Comparison of ENCODE assay signal across 24 cellular contexts in the genomic region with DNA sequence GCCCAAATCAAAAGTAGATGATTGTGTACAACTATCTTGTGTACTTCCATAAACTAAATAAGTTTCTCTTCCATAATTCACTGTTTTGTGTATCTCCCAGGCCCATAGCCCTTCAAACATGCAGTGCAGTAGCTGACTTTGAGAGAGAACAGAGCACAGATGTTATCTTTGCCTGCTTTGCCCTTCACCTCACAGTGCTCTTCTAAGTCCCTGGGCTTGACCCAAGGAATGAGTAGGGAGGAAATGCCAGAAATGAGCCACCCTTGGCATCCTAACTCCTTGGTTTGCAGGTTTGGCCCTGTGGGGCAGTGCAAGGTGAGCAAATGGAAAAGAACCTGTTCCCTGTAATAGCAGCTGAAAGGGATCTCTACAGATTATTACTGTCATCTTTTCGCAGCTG.
DNase-seq lines count a peak whose midpoint lies in the region; ATAC-seq and TF ChIP-seq lines count a peak whose summit lies in the region.
"Had no signal": no experiment of that assay in that cellular context is flagged by ENCODE, and none has a peak within 500 bp of the region (broad histone marks: within the 10 kb centered on the region; RNA-seq: fewer than 3 reads in every experiment).

No MANE protein-coding gene starts in this region.

- no peaks in the 10 kb centered on the region for H3K27me3 ChIP-seq in cardiac muscle cell
- H3K27me3 ChIP-seq in SK-N-SH (ENCODE audit: insufficient read depth) = no peaks in the 10 kb centered on the region
- no peaks in the 10 kb centered on the region for H3K27me3 ChIP-seq in smooth muscle cell (ENCODE audit: low read depth)
- H3K27me3 ChIP-seq: tibial nerve had no signal

- H3F3A ChIP-seq in SK-N-SH (replicated peaks; ENCODE audit: insufficient read depth) = no peaks in the 10 kb centered on the region
- H3F3A ChIP-seq in smooth muscle cell (ENCODE audit: low read depth) = no peaks in the 10 kb centered on the region

- H3K79me2 ChIP-seq in SK-N-SH (ENCODE audit: insufficient read depth) = no peaks in the 10 kb centered on the region; the same call in 1 of the 2 replicates
- H3K79me2 ChIP-seq in smooth muscle cell (ENCODE audit: low read depth) = peaks cover 12% of the 10 kb centered on the region

- H3K36me3 ChIP-seq in cardiac muscle cell (no peaks in the 10 kb centered on the region), SK-N-SH (replicated peaks in 1 of 2; ENCODE audit: control insufficient read depth in 1 of 2, insufficient read depth in 2 of 2, low read length in 1 of 2) (no peaks in the 10 kb centered on the region), smooth muscle cell (ENCODE audit: low read depth) (no peaks in the 10 kb centered on the region)
- H3K36me3 ChIP-seq: lower lobe of right lung, tibial nerve had no signal

- no peaks in the 10 kb centered on the region for H3K9me2 ChIP-seq in SK-N-SH

- H3K9me3 ChIP-seq in cardiac muscle cell (ENCODE audit: low read depth) (no peaks in the 10 kb centered on the region), SK-N-SH (no peaks in the 10 kb centered on the region), smooth muscle cell (replicated peaks; ENCODE audit: low read depth) (no peaks in the 10 kb centered on the region)
- H3K9me3 ChIP-seq: lower lobe of right lung, tibial nerve had no signal

- H3K27ac Mint-ChIP-seq in immature natural killer cell (peak overlapping the region; percentile 41 to 89 (median 63)), type B pancreatic cell (peak overlapping the region; percentile 66)
- H3K27ac Mint-ChIP-seq: activated CD4-positive, alpha-beta memory T cell treated with anti-CD3 and anti-CD28 coated beads, Interleukin-2, amount 10 ng/mL, durations not matched to agents 7 days and 5 days had no signal

- H3K27me3 Mint-ChIP-seq in immature natural killer cell (ENCODE audit: low read depth in 3 of 3) (peaks cover 0 to 2% (median 0%) of the 10 kb centered on the region in 3 donors), type B pancreatic cell (no peaks in the 10 kb centered on the region)
- H3K27me3 Mint-ChIP-seq: activated CD4-positive, alpha-beta memory T cell treated with anti-CD3 and anti-CD28 coated beads, Interleukin-2, amount 10 ng/mL, durations not matched to agents 7 days and 5 days had no signal

- H3K4me1 Mint-ChIP-seq in immature natural killer cell (peaks cover 82 to 84% of the 10 kb centered on the region in 2 donors), type B pancreatic cell (ENCODE audit: unreplicated experiment) (peaks cover 2% of the 10 kb centered on the region)

- POLR2A ChIA-PET in SK-N-SH (lab: Yijun Ruan, JAX) = no interaction called here

- H3K4me1 ChIP-seq in cardiac muscle cell (ENCODE audit: low read depth) (peaks cover 32% of the 10 kb centered on the region), SK-N-SH (ENCODE audit: control insufficient read depth in 1 of 2, insufficient read depth in 2 of 2, low read depth in 1 of 2, low read length in 1 of 2) (peaks cover 4 to 17% of the 10 kb centered on the region in 2 experiments; a peak in 2 of 4 replicates), smooth muscle cell (ENCODE audit: low read depth) (peaks cover 9% of the 10 kb centered on the region)

- H3K36me3 Mint-ChIP-seq in immature natural killer cell (peaks cover 0 to 5% (median 0%) of the 10 kb centered on the region in 3 donors), type B pancreatic cell (peaks cover 5% of the 10 kb centered on the region)

- H3K9me3 Mint-ChIP-seq in immature natural killer cell = no peaks in the 10 kb centered on the region
- no peaks in the 10 kb centered on the region for H3K9me3 Mint-ChIP-seq in type B pancreatic cell
- H3K9me3 Mint-ChIP-seq: activated CD4-positive, alpha-beta memory T cell treated with anti-CD3 and anti-CD28 coated beads, Interleukin-2, amount 10 ng/mL, durations not matched to agents 7 days and 5 days had no signal

- TF ChIP-seq RAD21 in SK-N-SH (IDR thresholded peaks at IDR 0.05; ENCODE audit: low read length) = no peak

- WGBS in SK-N-SH (ENCODE audit: low lambda C conversion rate) = 89% methylated on average over 1 of the region's 1 CpG
- 85% methylated on average over 1 of the region's 1 CpG for WGBS in smooth muscle cell (ENCODE audit: low lambda C conversion rate)

- H3K4me3 Mint-ChIP-seq in immature natural killer cell (peak overlapping the region in 1 of 5 donors; percentile 15), type B pancreatic cell (no peak overlapping the region)
- H3K4me3 Mint-ChIP-seq: activated CD4-positive, alpha-beta memory T cell treated with anti-CD3 and anti-CD28 coated beads, Interleukin-2, amount 10 ng/mL, durations not matched to agents 7 days and 5 days had no signal

- CTCF ChIA-PET in SK-N-SH (lab: Yijun Ruan, JAX) = interaction anchor here (1.0 to 2.0 kb wide), 4 partner anchors 9 to 96 kb away, joined by 3 to 8 read pairs (median 4); a partner anchor contains a TSS

- no peak overlapping the region for H3K4me3 ChIP-seq in cardiac muscle cell
- no peak overlapping the region for H3K4me3 ChIP-seq in SK-N-SH (ENCODE audit: low read depth in 2 of 2, low read length in 1 of 2)
- H3K4me3 ChIP-seq in smooth muscle cell = no peak overlapping the region
- H3K4me3 ChIP-seq: lower lobe of right lung, tibial nerve had no signal

- DNase-seq in cardiac muscle cell (ENCODE audit: low read depth in 1 of 2, low spot score in 1 of 2) (peak in 1 of 2 donors; percentile 46), Right ventricle myocardium inferior (ENCODE audit: missing footprints) (no peak), SK-N-SH (peak; percentile 36), immature natural killer cell (no peak), type B pancreatic cell (ENCODE audit: extremely low spot score, unreplicated experiment) (no peak), smooth muscle cell (lab: John Stamatoyannopoulos, UW; ENCODE audit: unreplicated experiment) (no peak)
- DNase-seq: activated CD4-positive, alpha-beta memory T cell treated with anti-CD3 and anti-CD28 coated beads, Interleukin-2, amount 10 ng/mL, durations not matched to agents 7 days and 5 days; amygdala; Calu3; erythroblast; HCEC 1CT; hypothalamus; islet precursor cell; Karpas-422; lower lobe of right lung; NCI-H1930; NCI-H226; NCI-H82; posterior cingulate gyrus; SHP77 treated with DMSO at 0.1 percent for 48 hours; stimulated activated CD4-positive, alpha-beta T cell treated with anti-CD3 and anti-CD28 coated beads, Interleukin-1b, Interleukin-23, amount 100 ng/mL, for 48 hours; stimulated activated naive CD4-positive, alpha-beta T cell had no signal

- TF ChIP-seq EP300 in SK-N-SH (IDR thresholded peaks at IDR 0.05; ENCODE audit: borderline replicate concordance in 1 of 2, low read depth in 1 of 2, low read length in 1 of 2) = peak in 1 of 2 experiments; percentile 31; a peak in 1 of 4 replicates

- TF ChIP-seq CTCF in cardiac muscle cell (IDR thresholded peaks at IDR 0.05; ENCODE audit: low read depth, low read length) = no peak
- no peak for TF ChIP-seq CTCF in SK-N-SH (IDR thresholded peaks at IDR 0.05)
- no peak for TF ChIP-seq CTCF in type B pancreatic cell (conservative IDR thresholded peaks at IDR 0.05)
- no peak for TF ChIP-seq CTCF in smooth muscle cell (IDR thresholded peaks at IDR 0.05; ENCODE audit: borderline replicate concordance, insufficient read depth, poor library complexity, severe bottlenecking)

- no peak overlapping the region for H2AFZ ChIP-seq in SK-N-SH (ENCODE audit: low read depth)
- no peak overlapping the region for H2AFZ ChIP-seq in smooth muscle cell (ENCODE audit: low read depth)

- peak overlapping the region; percentile 67 for H3K27ac ChIP-seq in cardiac muscle cell
- peak overlapping the region in 1 of 2 experiments; percentile 66; a peak in 2 of 4 replicates for H3K27ac ChIP-seq in SK-N-SH (ENCODE audit: low read depth in 2 of 2, low read length in 1 of 2)
- H3K27ac ChIP-seq in smooth muscle cell (ENCODE audit: low read depth) = no peak overlapping the region
- H3K27ac ChIP-seq: lower lobe of right lung, tibial nerve had no signal

- H3K9ac ChIP-seq in SK-N-SH = no peak overlapping the region
- H3K9ac ChIP-seq in smooth muscle cell (ENCODE audit: low read depth) = no peak overlapping the region

- H3K4me2 ChIP-seq in SK-N-SH = no peak overlapping the region
- H3K4me2 ChIP-seq in smooth muscle cell = no peak overlapping the region

- ATAC-seq in Right ventricle myocardium inferior (no peak), HG03175 (IDR thresholded peaks at IDR 0.05; ENCODE audit: unreplicated experiment) (no peak)
- ATAC-seq: lower lobe of right lung had no signal

- intact Hi-C loops in Right ventricle myocardium inferior (cut with DNase I) = no loop called here

- no peaks in the 10 kb centered on the region for H4K20me1 ChIP-seq in SK-N-SH (ENCODE audit: insufficient read depth)
- no peaks in the 10 kb centered on the region for H4K20me1 ChIP-seq in smooth muscle cell (ENCODE audit: low read depth)

TF ChIP-seq in SK-N-SH, 30 proteins besides CTCF, POLR2A, EP300 and RAD21 (continues in another document):
- TF ChIP-seq TEAD4 (IDR thresholded peaks at IDR 0.05; ENCODE audit: borderline replicate concordance, insufficient read depth) = 0 out of 2 replicates have a peak, but pooled peaks have one; percentile 29
- TF ChIP-seq GATA2 (CRISPR knock-in tag; IDR thresholded peaks at IDR 0.05) = peak; percentile 86
- no peak for TF ChIP-seq ELF1 (IDR thresholded peaks at IDR 0.05)
- peak; percentile 90 for TF ChIP-seq TCF12 (IDR thresholded peaks at IDR 0.05)
- TF ChIP-seq, protein P1, sequence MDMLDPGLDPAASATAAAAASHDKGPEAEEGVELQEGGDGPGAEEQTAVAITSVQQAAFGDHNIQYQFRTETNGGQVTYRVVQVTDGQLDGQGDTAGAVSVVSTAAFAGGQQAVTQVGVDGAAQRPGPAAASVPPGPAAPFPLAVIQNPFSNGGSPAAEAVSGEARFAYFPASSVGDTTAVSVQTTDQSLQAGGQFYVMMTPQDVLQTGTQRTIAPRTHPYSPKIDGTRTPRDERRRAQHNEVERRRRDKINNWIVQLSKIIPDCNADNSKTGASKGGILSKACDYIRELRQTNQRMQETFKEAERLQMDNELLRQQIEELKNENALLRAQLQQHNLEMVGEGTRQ (IDR thresholded peaks at IDR 0.05; ENCODE audit: borderline replicate concordance, low read depth, low read length) = no peak
- no peak for TF ChIP-seq RCOR1 (IDR thresholded peaks at IDR 0.05; ENCODE audit: low read length)
- TF ChIP-seq NFIC (IDR thresholded peaks at IDR 0.05; ENCODE audit: borderline replicate concordance) = peak; percentile 19; the same call in 1 of the 2 replicates
- no peak for TF ChIP-seq CHD2 (IDR thresholded peaks at IDR 0.05; ENCODE audit: low read length, partially characterized antibody)
- no peak for TF ChIP-seq GABPA (IDR thresholded peaks at IDR 0.05; ENCODE audit: low read depth)
- 0 out of 2 replicates have a peak, but pooled peaks have one; percentile 8 for TF ChIP-seq JUND (IDR thresholded peaks at IDR 0.05)
- no peak for TF ChIP-seq FOSL2 (IDR thresholded peaks at IDR 0.05; ENCODE audit: borderline replicate concordance, low read depth)
